Comparison of ENCODE assay signal across 25 cellular contexts in the genomic region with DNA sequence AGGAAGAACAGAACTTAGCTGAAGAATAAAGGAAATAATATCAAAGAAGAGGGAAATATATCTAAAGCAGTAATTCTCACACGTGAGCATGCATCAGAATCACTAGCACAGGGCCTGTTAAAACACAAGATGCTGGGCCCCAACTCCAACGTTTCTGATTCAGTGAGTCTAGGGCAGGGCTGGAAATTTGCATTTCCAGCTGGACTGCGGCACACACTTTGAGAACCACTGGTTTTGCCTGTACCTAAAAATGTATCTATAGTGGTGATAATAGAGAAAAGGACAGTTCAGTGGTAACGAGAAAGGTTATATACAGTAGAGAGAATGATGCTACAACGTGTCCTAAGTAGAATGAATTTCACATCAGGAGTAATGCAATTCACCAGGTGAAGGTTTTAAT. TPM values are rescaled to one million over a fixed set of nuclear protein-coding genes. Genes with fewer than 3 reads are reported as not detected.
DNase-seq lines count a peak whose midpoint lies in the region; ATAC-seq and TF ChIP-seq lines count a peak whose summit lies in the region.
"Had no signal": no experiment of that assay in that cellular context is flagged by ENCODE, and none has a peak within 500 bp of the region (broad histone marks: within the 10 kb centered on the region; RNA-seq: fewer than 3 reads in every experiment).

No MANE protein-coding gene starts in this region.

- TF ChIP-seq CTCF in OCI-LY1 (IDR thresholded peaks at IDR 0.05; ENCODE audit: low read length) (no peak), esophagus muscularis mucosa (IDR thresholded peaks at IDR 0.05) (no peak)

- H3K4me3 ChIP-seq in OCI-LY1 (ENCODE audit: low read depth, low read length, poor library complexity, severe bottlenecking) (no peak overlapping the region), esophagus muscularis mucosa (no peak overlapping the region)
- H3K4me3 ChIP-seq: MG63 had no signal

- H3K27me3 Mint-ChIP-seq in activated T-cell treated with anti-CD3 and anti-CD28 coated beads, Interleukin-2, amount 50 U/mL, for 72 hours (ENCODE audit: low read depth) = no peaks in the 10 kb centered on the region
- H3K27me3 Mint-ChIP-seq: activated CD8-positive, alpha-beta T cell treated with anti-CD3 and anti-CD28 coated beads for 36 hours; activated naive CD8-positive, alpha-beta T cell had no signal

- TF ChIP-seq POLR2A in esophagus muscularis mucosa (IDR thresholded peaks at IDR 0.05; ENCODE audit: low read depth) = no peak

- ATAC-seq in activated T-cell treated with anti-CD3 and anti-CD28 coated beads, Interleukin-2, amount 50 U/mL, for 72 hours (replicated peaks in 1 of 2) = no peak
- no peak for ATAC-seq in HG03108 (IDR thresholded peaks at IDR 0.05; ENCODE audit: unreplicated experiment)
- ATAC-seq: activated CD8-positive, alpha-beta T cell treated with anti-CD3 and anti-CD28 coated beads for 36 hours; PC-3; Right ventricle myocardium inferior; SK-N-SH treated with all-trans-retinoic acid at 6 μM for 48 hours had no signal

- H3K27ac ChIP-seq in OCI-LY1 (ENCODE audit: low read depth, low read length, poor library complexity, severe bottlenecking) (peak overlapping the region; percentile 29), esophagus muscularis mucosa (replicated peaks in 1 of 4) (no peak overlapping the region)

- H3K9me2 ChIP-seq in OCI-LY1 (ENCODE audit: low read depth, low read length) = no peaks in the 10 kb centered on the region

- H3K79me2 ChIP-seq in OCI-LY1 (ENCODE audit: insufficient read depth, low read length) = peaks cover 99% of the 10 kb centered on the region

- 79% methylated on average over 5 of the region's 5 CpGs for WGBS in esophagus muscularis mucosa

- intact Hi-C loops in esophagus muscularis mucosa (cut with DNase I) = no loop called here

- H2AFZ ChIP-seq in OCI-LY1 (ENCODE audit: low read length) = no peak overlapping the region

- no peaks in the 10 kb centered on the region for H4K20me1 ChIP-seq in OCI-LY1 (ENCODE audit: insufficient read depth, low read length)

- H3F3A ChIP-seq in OCI-LY1 (ENCODE audit: insufficient read depth, low read length) = no peaks in the 10 kb centered on the region

- H3K4me1 ChIP-seq in OCI-LY1 (ENCODE audit: insufficient read depth, low read length, severe bottlenecking) = peaks cover 32% of the 10 kb centered on the region
- peaks cover 58 to 91% (median 75%) of the 10 kb centered on the region in 4 donors for H3K4me1 ChIP-seq in esophagus muscularis mucosa

- H3K27me3 ChIP-seq in OCI-LY1 (ENCODE audit: insufficient read depth, low read length) (no peaks in the 10 kb centered on the region), esophagus muscularis mucosa (no peaks in the 10 kb centered on the region)
- H3K27me3 ChIP-seq: MG63 had no signal

- H3K4me2 ChIP-seq in OCI-LY1 (ENCODE audit: low read length) = peak overlapping the region; percentile 12; the same call in 1 of the 2 replicates

- no peak for DNase-seq in activated T-cell treated with anti-CD3 and anti-CD28 coated beads, Interleukin-2, amount 50 U/mL, for 72 hours
- no peak for DNase-seq in activated T-cell treated with anti-CD3 and anti-CD28 coated beads, Interleukin-2, amount 50 U/mL, for 1 hour
- DNase-seq in esophagus muscularis mucosa (ENCODE audit: extremely low spot score) (peak; percentile 34), RKO (ENCODE audit: low spot score) (no peak), germinal center (ENCODE audit: low spot score) (no peak), SHP77 treated with DMSO at 0.1 percent for 48 hours (lab: John Stamatoyannopoulos, UW) (no peak)
- DNase-seq: 8988T; activated CD8-positive, alpha-beta memory T cell treated with anti-CD3 and anti-CD28 coated beads, Interleukin-2, amount 50 U/mL, for 48 hours; activated CD8-positive, alpha-beta T cell treated with anti-CD3 and anti-CD28 coated beads for 36 hours; activated effector memory CD4-positive, alpha-beta T cell treated with Interleukin-2 at 50 U/mL for 16 hours; aorta; effector CD4-positive, alpha-beta T cell; KG1; MG63; NCI-H1105; NCI-H187; NCI-H526; PC-3; stimulated activated naive CD4-positive, alpha-beta T cell treated with Interleukin-2 at 50 U/mL for 16 hours had no signal

- H3K9ac ChIP-seq in OCI-LY1 (ENCODE audit: low read length) = no peak overlapping the region

- peaks cover 6% of the 10 kb centered on the region; the same call in 1 of the 2 replicates for H3K36me3 ChIP-seq in OCI-LY1 (ENCODE audit: insufficient read depth, low read length)
- H3K36me3 ChIP-seq in esophagus muscularis mucosa = no peaks in the 10 kb centered on the region

- TF ChIP-seq EP300 in esophagus muscularis mucosa (IDR thresholded peaks at IDR 0.05) = no peak

- no peak overlapping the region for H3K4me3 Mint-ChIP-seq in activated T-cell treated with anti-CD3 and anti-CD28 coated beads, Interleukin-2, amount 50 U/mL, for 72 hours
- H3K4me3 Mint-ChIP-seq: activated CD8-positive, alpha-beta T cell treated with anti-CD3 and anti-CD28 coated beads for 36 hours; activated naive CD8-positive, alpha-beta T cell; CD14-positive monocyte had no signal

- no peaks in the 10 kb centered on the region for H3K9me3 Mint-ChIP-seq in activated T-cell treated with anti-CD3 and anti-CD28 coated beads, Interleukin-2, amount 50 U/mL, for 72 hours
- H3K9me3 Mint-ChIP-seq: activated CD8-positive, alpha-beta T cell treated with anti-CD3 and anti-CD28 coated beads for 36 hours; CD14-positive monocyte had no signal

- H3K36me3 Mint-ChIP-seq in activated T-cell treated with anti-CD3 and anti-CD28 coated beads, Interleukin-2, amount 50 U/mL, for 72 hours (ENCODE audit: insufficient read depth in 2 of 2) = peaks cover 0 to 4% of the 10 kb centered on the region in 2 donors
- H3K36me3 Mint-ChIP-seq: activated naive CD8-positive, alpha-beta T cell had no signal

- H3K27ac Mint-ChIP-seq in activated T-cell treated with anti-CD3 and anti-CD28 coated beads, Interleukin-2, amount 50 U/mL, for 72 hours = peak overlapping the region; percentile 82
- H3K27ac Mint-ChIP-seq: activated CD8-positive, alpha-beta T cell treated with anti-CD3 and anti-CD28 coated beads for 36 hours; activated naive CD8-positive, alpha-beta T cell had no signal

- no peaks in the 10 kb centered on the region for H3K9me3 ChIP-seq in OCI-LY1 (ENCODE audit: low read length)
- no peaks in the 10 kb centered on the region for H3K9me3 ChIP-seq in esophagus muscularis mucosa
- H3K9me3 ChIP-seq: MG63 had no signal

- peaks cover 79% of the 10 kb centered on the region for H3K4me1 Mint-ChIP-seq in activated T-cell treated with anti-CD3 and anti-CD28 coated beads, Interleukin-2, amount 50 U/mL, for 72 hours (ENCODE audit: low read depth)

RNA-seq across cellular contexts. Expression of a gene that starts 11.2 kb away (rescaled TPM):
- 10 to 100 TPM; 39.8 to 51.4 TPM for total RNA-seq in activated T-cell treated with anti-CD3 and anti-CD28 coated beads, Interleukin-2, amount 50 U/mL, for 72 hours
- 10 to 100 TPM; 26.7 to 47.7 (median 31.4) TPM for total RNA-seq in esophagus muscularis mucosa
